In the genomic region with DNA sequence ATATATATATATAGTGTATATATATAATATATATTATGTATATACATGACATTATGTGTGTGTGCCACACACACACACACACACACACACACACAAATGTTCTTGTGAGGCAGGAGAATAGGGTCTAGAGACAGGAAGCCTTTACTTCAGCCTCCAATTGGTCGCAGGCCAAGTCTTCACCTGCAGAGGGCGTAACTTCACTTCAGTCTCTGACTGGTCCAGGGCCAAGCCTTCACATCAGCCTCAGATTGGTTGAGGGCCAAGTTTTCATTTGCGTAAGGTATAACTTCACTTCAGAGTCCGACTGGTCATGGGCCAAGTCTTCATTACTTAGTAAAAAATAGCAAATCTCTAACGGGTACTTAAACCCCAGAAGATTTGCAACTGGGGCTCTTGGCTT, we compare ENCODE assay signal across 9 cellular contexts. TPM values are rescaled to one million over a fixed set of nuclear protein-coding genes. Genes with fewer than 3 reads are reported as not detected.
DNase-seq lines count a peak whose midpoint lies in the region; ATAC-seq and TF ChIP-seq lines count a peak whose summit lies in the region.
"Had no signal": no experiment of that assay in that cellular context is flagged by ENCODE, and none has a peak within 500 bp of the region (broad histone marks: within the 10 kb centered on the region; RNA-seq: fewer than 3 reads in every experiment).

No MANE protein-coding gene starts in this region.

- H3K27ac ChIP-seq in CD4-positive, alpha-beta T cell (ENCODE audit: low read depth, low read length) = no peak overlapping the region
- no peak overlapping the region for H3K27ac ChIP-seq in left lung
- no peak overlapping the region for H3K27ac ChIP-seq in ascending aorta

- H3K4me1 Mint-ChIP-seq in CD4-positive, alpha-beta T cell (ENCODE audit: low read depth) = no peaks in the 10 kb centered on the region

- H3K9me3 Mint-ChIP-seq in CD4-positive, alpha-beta T cell = no peaks in the 10 kb centered on the region

- no peaks in the 10 kb centered on the region for H3K9me3 ChIP-seq in CD4-positive, alpha-beta T cell (ENCODE audit: control insufficient read depth, low read length)
- H3K9me3 ChIP-seq in left lung (no peaks in the 10 kb centered on the region), ascending aorta (no peaks in the 10 kb centered on the region)

- peak; percentile 10 to 44 (median 18) for DNase-seq in CD4-positive, alpha-beta T cell
- DNase-seq in Jurkat, Clone E6-1 (ENCODE audit: low read depth, low spot score) = peak; percentile 35
- peak; percentile 32 for DNase-seq in activated T-cell treated with anti-CD3 and anti-CD28 coated beads, Interleukin-2, amount 50 U/mL, for 1 hour
- no peak for DNase-seq in left lung
- DNase-seq in ascending aorta (ENCODE audit: low spot score in 2 of 2) = no peak

- no peaks in the 10 kb centered on the region for H3K27me3 Mint-ChIP-seq in CD4-positive, alpha-beta T cell

- H3K36me3 ChIP-seq in left lung (no peaks in the 10 kb centered on the region), ascending aorta (no peaks in the 10 kb centered on the region)

- intact Hi-C loops in CD4-positive, alpha-beta T cell (cut with DNase I, micrococcal nuclease) = no loop called here
- intact Hi-C loops in left lung (cut with DNase I) (no loop called here), ascending aorta (cut with DNase I) (no loop called here)

- H3K36me3 Mint-ChIP-seq in CD4-positive, alpha-beta T cell (ENCODE audit: low read depth) = no peaks in the 10 kb centered on the region

- no peak overlapping the region for H3K27ac Mint-ChIP-seq in CD4-positive, alpha-beta T cell

- TF ChIP-seq CTCF in CD4-positive, alpha-beta T cell (IDR thresholded peaks at IDR 0.05) = no peak
- no peak for TF ChIP-seq CTCF in left lung (IDR thresholded peaks at IDR 0.05)
- TF ChIP-seq CTCF in ascending aorta (IDR thresholded peaks at IDR 0.05) = no peak

- H3K27me3 ChIP-seq in CD4-positive, alpha-beta T cell (ENCODE audit: control insufficient read depth, insufficient read depth, low read length) = no peaks in the 10 kb centered on the region
- H3K27me3 ChIP-seq in left lung = no peaks in the 10 kb centered on the region
- no peaks in the 10 kb centered on the region for H3K27me3 ChIP-seq in ascending aorta

- CTCF ChIA-PET in CD4-positive, alpha-beta T cell (lab: Charles Lee) = no interaction called here

- no peaks in the 10 kb centered on the region for H3K4me1 ChIP-seq in left lung
- H3K4me1 ChIP-seq in ascending aorta = no peaks in the 10 kb centered on the region

- H3K4me3 Mint-ChIP-seq in CD4-positive, alpha-beta T cell = no peak overlapping the region

- POLR2A ChIA-PET in CD4-positive, alpha-beta T cell (lab: Charles Lee) = no interaction called here

- no peak overlapping the region for H3K4me3 ChIP-seq in Jurkat, Clone E6-1 (ENCODE audit: low read length)
- H3K4me3 ChIP-seq in left lung (no peak overlapping the region), ascending aorta (no peak overlapping the region)

- peak; percentile 55 for ATAC-seq in CD4-positive, alpha-beta T cell (ENCODE audit: poor library complexity)
- ATAC-seq in left lung (peak; percentile 64), GM21619 (IDR thresholded peaks at IDR 0.05; ENCODE audit: unreplicated experiment) (no peak), GM19023 (IDR thresholded peaks at IDR 0.05; ENCODE audit: unreplicated experiment) (no peak), GM21576 (IDR thresholded peaks at IDR 0.05; ENCODE audit: unreplicated experiment) (no peak)

RNA-seq across cellular contexts. Expression of gene SS18, which starts 13.2 kb away (rescaled TPM):
- total RNA-seq in CD4-positive, alpha-beta T cell = 10 to 100 TPM; 40.4 to 41.7 TPM
- 36.2 TPM for polyA plus RNA-seq in Jurkat, Clone E6-1 (2012; ENCODE audit: insufficient read depth, insufficient read length)
- total RNA-seq in left lung = 10 to 100 TPM; 56.9 to 58.5 TPM
- total RNA-seq in ascending aorta = 31.0 TPM

RNA-seq across cellular contexts. Expression of gene PSMA8, which starts 30.1 kb away (rescaled TPM):
- total RNA-seq in CD4-positive, alpha-beta T cell = under 1 TPM in 1 of 2 experiments, not detected in 1; 0.27 TPM
- polyA plus RNA-seq in Jurkat, Clone E6-1 (2012; ENCODE audit: insufficient read depth, insufficient read length) = 9.7 TPM
- total RNA-seq in left lung (under 1 TPM in 1 of 2 donors, not detected in 1; 0.15 TPM), ascending aorta (not detected)
- total RNA-seq: RPMI7951 had no signal

Comparison
In these comparisons a context has a peak if more than half of its experiments do, and no peak if none do; other contexts are left out.
1. ATAC-seq: peak in CD4-positive, alpha-beta T cell (single experiment) and left lung (single experiment); none in GM21619 (single experiment), GM19023 (single experiment) and GM21576 (single experiment).
2. DNase-seq: peak in CD4-positive, alpha-beta T cell (10 of 10), Jurkat, Clone E6-1 (single experiment) and activated T-cell treated with anti-CD3 and anti-CD28 coated beads, Interleukin-2, amount 50 U/mL, for 1 hour (single experiment); none in left lung (0 of 2) and ascending aorta (0 of 2).